Comparison of ENCODE assay signal across 13 cellular contexts in the genomic region with DNA sequence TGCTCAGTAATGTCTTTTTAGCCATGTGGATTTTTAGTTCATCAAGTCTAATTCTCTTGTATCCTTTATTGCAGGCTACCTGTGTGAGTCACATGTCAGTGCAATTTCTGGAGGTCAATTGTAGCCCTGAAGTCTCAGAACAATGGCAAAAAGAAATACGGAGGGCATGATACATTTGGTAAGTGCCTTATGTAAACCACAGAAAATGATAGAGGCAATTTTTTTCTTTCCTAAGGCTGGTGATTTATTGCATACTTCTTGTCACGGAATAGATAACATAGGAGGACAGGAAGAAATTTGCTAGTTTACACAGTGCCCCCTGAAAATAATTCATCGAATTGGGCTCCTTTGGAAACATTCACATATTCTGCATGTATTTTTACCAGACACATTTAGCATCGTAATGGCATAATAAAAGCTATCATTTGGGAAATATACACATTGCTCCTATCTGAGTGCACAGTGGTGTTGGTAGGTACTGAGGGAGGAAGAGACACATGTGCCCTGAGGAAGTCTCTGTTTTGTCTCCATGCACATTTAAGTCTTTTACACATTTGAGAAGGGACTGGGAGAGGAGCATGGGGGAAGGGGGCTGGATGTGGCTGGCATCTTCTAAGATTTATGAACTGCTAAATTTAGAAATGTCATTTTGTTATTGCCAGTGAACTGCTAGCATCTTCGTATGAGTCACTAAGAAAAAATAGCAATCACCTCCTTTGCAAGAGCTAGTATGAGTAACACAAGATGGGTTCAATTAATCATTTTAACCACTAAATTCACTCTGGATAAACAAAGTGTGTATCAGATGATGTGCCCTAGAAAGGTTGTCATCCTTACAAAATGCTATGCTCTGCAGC.
A peak's percentile ranks its signal among the peaks of the same experiment; 100 is the strongest.
DNase-seq lines count a peak whose midpoint lies in the region; ATAC-seq, FAIRE-seq and TF ChIP-seq lines count a peak whose summit lies in the region.
"Had no signal": no experiment of that assay in that cellular context is flagged by ENCODE, and none has a peak within 500 bp of the region (broad histone marks: within the 10 kb centered on the region; RNA-seq: fewer than 3 reads in every experiment).

No MANE protein-coding gene starts in this region.

- H3K27me3 ChIP-seq in neuronal stem cell (ENCODE audit: control insufficient read depth in 3 of 3, insufficient read depth in 3 of 3, low read depth in 1 of 3, low read length in 3 of 3): no peaks in the 10 kb centered on the region
- no peaks in the 10 kb centered on the region for H3K27me3 ChIP-seq in CD4-positive, alpha-beta memory T cell (ENCODE audit: insufficient read depth, low read length)
- H3K27me3 ChIP-seq: cardiac muscle cell had no signal

- no peak overlapping the region for H3K4me3 Mint-ChIP-seq in CD4-positive, alpha-beta memory T cell
- H3K4me3 Mint-ChIP-seq: CD8-positive, alpha-beta T cell had no signal

- H3K23ac ChIP-seq in neuronal stem cell (ENCODE audit: low read depth, low read length, poor library complexity): no peak overlapping the region

- no peak overlapping the region for H3K4ac ChIP-seq in neuronal stem cell (ENCODE audit: low read length)

- CTCF ChIA-PET in OCI-LY7 (lab: Charles Lee; ENCODE audit: unreplicated experiment): no interaction called here
- CTCF ChIA-PET in CD4-positive, alpha-beta memory T cell (lab: Charles Lee; ENCODE audit: partially characterized antibody): no interaction called here

- no peaks in the 10 kb centered on the region for H3K36me3 ChIP-seq in OCI-LY7 (ENCODE audit: insufficient read depth, low read length)
- H3K36me3 ChIP-seq in neuronal stem cell (replicated peaks in 1 of 2; ENCODE audit: control insufficient read depth in 2 of 2, insufficient read depth in 2 of 2, low read length in 2 of 2): no peaks in the 10 kb centered on the region
- H3K36me3 ChIP-seq in CD4-positive, alpha-beta memory T cell (ENCODE audit: insufficient read depth, low read length): no peaks in the 10 kb centered on the region
- H3K36me3 ChIP-seq: cardiac muscle cell had no signal

- H3K9me3 ChIP-seq in OCI-LY7 (ENCODE audit: low read length) (no peaks in the 10 kb centered on the region), neuronal stem cell (replicated peaks in 1 of 2; ENCODE audit: control insufficient read depth in 2 of 2, insufficient read depth in 1 of 2, low read depth in 1 of 2, low read length in 2 of 2) (no peaks in the 10 kb centered on the region)
- H3K9me3 ChIP-seq in CD4-positive, alpha-beta memory T cell (ENCODE audit: control insufficient read depth in 1 of 2, low read length in 2 of 2): peaks cover 0 to 6% of the 10 kb centered on the region in 2 donors

- no CpG with 5 or more reads among the region's 5 CpGs for WGBS in neuronal stem cell (ENCODE audit: extremely low coverage in 2 of 2, insufficient read length in 2 of 2, insufficient replicate concordance in 1 of 2), 2 donors

- no peak for ATAC-seq in GM21515 (IDR thresholded peaks at IDR 0.05; ENCODE audit: unreplicated experiment)
- ATAC-seq: CD8-positive, alpha-beta T cell; HepG2 had no signal

- no peak overlapping the region for H4K8ac ChIP-seq in neuronal stem cell (ENCODE audit: low read depth, low read length)

- no peak overlapping the region for H3K27ac Mint-ChIP-seq in CD4-positive, alpha-beta memory T cell
- H3K27ac Mint-ChIP-seq: CD8-positive, alpha-beta T cell had no signal

- H2BK120ac ChIP-seq in neuronal stem cell (ENCODE audit: low read depth, low read length): no peak overlapping the region

- no peaks in the 10 kb centered on the region for H3K79me2 ChIP-seq in OCI-LY7 (ENCODE audit: insufficient read depth, low read depth, low read length)

- H3K27ac ChIP-seq in OCI-LY7 (ENCODE audit: low read depth, low read length, poor library complexity, severe bottlenecking) (peak overlapping the region; percentile 13), neuronal stem cell (replicated peaks; ENCODE audit: low read length) (no peak overlapping the region)
- H3K27ac ChIP-seq in CD4-positive, alpha-beta memory T cell (ENCODE audit: low read depth, low read length): no peak overlapping the region
- H3K27ac ChIP-seq: cardiac muscle cell had no signal

- H2BK12ac ChIP-seq in neuronal stem cell (ENCODE audit: low read length): no peak overlapping the region

- no peak overlapping the region for H3K9ac ChIP-seq in neuronal stem cell (ENCODE audit: low read depth, low read length, poor library complexity)

- H2AK5ac ChIP-seq in neuronal stem cell (ENCODE audit: low read depth, low read length): no peak overlapping the region

- no peak overlapping the region for H2BK15ac ChIP-seq in neuronal stem cell (ENCODE audit: low read length)

- H3K4me1 ChIP-seq in OCI-LY7 (ENCODE audit: insufficient read depth, low read length, poor library complexity, severe bottlenecking): peaks cover 29% of the 10 kb centered on the region
- no peaks in the 10 kb centered on the region for H3K4me1 ChIP-seq in neuronal stem cell (ENCODE audit: control insufficient read depth in 2 of 2, insufficient read depth in 1 of 2, low read depth in 1 of 2, low read length in 2 of 2)
- H3K4me1 ChIP-seq in CD4-positive, alpha-beta memory T cell (ENCODE audit: insufficient read depth, low read length): no peaks in the 10 kb centered on the region

- H3K9me2 ChIP-seq in OCI-LY7 (ENCODE audit: insufficient read depth, low read length): no peaks in the 10 kb centered on the region

- peak; percentile 92 for FAIRE-seq in H54 (lab: Jason Lieb, UNC)
- FAIRE-seq: HepG2 had no signal

- H4K91ac ChIP-seq in neuronal stem cell (ENCODE audit: low read depth, low read length, poor library complexity): no peak overlapping the region

- BruUV-seq in OCI-LY7 (replicated peaks; lab: Mats Ljungman, UMichigan): no TSS peak

- H3K79me1 ChIP-seq in neuronal stem cell (ENCODE audit: low read depth, low read length): no peaks in the 10 kb centered on the region

- H3K4me3 ChIP-seq in OCI-LY7 (ENCODE audit: low read depth, low read length, poor library complexity, severe bottlenecking) (peak overlapping the region; percentile 28), fibroblast of pulmonary artery (replicated peaks; ENCODE audit: low read depth, low read length) (no peak overlapping the region), neuronal stem cell (ENCODE audit: low read length in 2 of 2) (no peak overlapping the region)
- H3K4me3 ChIP-seq in CD4-positive, alpha-beta memory T cell (ENCODE audit: low read length in 2 of 2): no peak overlapping the region
- H3K4me3 ChIP-seq: cardiac muscle cell had no signal

- no peak overlapping the region for H3K14ac ChIP-seq in neuronal stem cell (ENCODE audit: low read length)

- H2AFZ ChIP-seq in OCI-LY7 (ENCODE audit: low read length) (peak overlapping the region; percentile 94), neuronal stem cell (ENCODE audit: low read length) (no peak overlapping the region)

- H2BK5ac ChIP-seq in neuronal stem cell (ENCODE audit: low read length): no peak overlapping the region

- peak; percentile 93 for DNase-seq in A172 (ENCODE audit: low spot score)
- DNase-seq in H54 (ENCODE audit: insufficient read length, low spot score): peak; percentile 6
- DNase-seq in OCI-LY7 (ENCODE audit: low spot score): peak; percentile 12
- DNase-seq in fibroblast of pulmonary artery (ENCODE audit: low read depth): peak; percentile 4
- no peak for DNase-seq in NCI-H2171 (lab: John Stamatoyannopoulos, UW)
- DNase-seq in neuronal stem cell (ENCODE audit: low spot score): no peak
- DNase-seq in CD4-positive, alpha-beta memory T cell: no peak
- DNase-seq: activated CD8-positive, alpha-beta memory T cell treated with anti-CD3 and anti-CD28 coated beads for 24 hours; CD8-positive, alpha-beta T cell; SIG-M5 had no signal

- H3K9me3 Mint-ChIP-seq in CD4-positive, alpha-beta memory T cell: peaks cover 0 to 3% (median 1%) of the 10 kb centered on the region in 8 donors

- H3K4me2 ChIP-seq in OCI-LY7 (ENCODE audit: low read length): peak overlapping the region; percentile 57
- H3K4me2 ChIP-seq in neuronal stem cell (ENCODE audit: insufficient read depth, low read length, poor library complexity, severe bottlenecking): no peak overlapping the region

- POLR2A ChIA-PET in OCI-LY7 (lab: Charles Lee): interaction anchor here (0.7 kb wide), 1 partner anchor 1694 kb away, joined by 3 read pairs; no protein-coding TSS in a partner anchor
- POLR2A ChIA-PET in CD4-positive, alpha-beta memory T cell (lab: Charles Lee; ENCODE audit: partially characterized antibody): no interaction called here

- no peaks in the 10 kb centered on the region for H3K36me3 Mint-ChIP-seq in CD4-positive, alpha-beta memory T cell
- H3K36me3 Mint-ChIP-seq: CD8-positive, alpha-beta T cell had no signal

- no peaks in the 10 kb centered on the region for H3K27me3 Mint-ChIP-seq in CD4-positive, alpha-beta memory T cell

- no peaks in the 10 kb centered on the region for H3K4me1 Mint-ChIP-seq in CD4-positive, alpha-beta memory T cell

- intact Hi-C loops in OCI-LY7 (cut with micrococcal nuclease; ENCODE audit: unreplicated experiment): no loop called here
- intact Hi-C loops in CD4-positive, alpha-beta memory T cell (cut with micrococcal nuclease): no loop called here

- TF ChIP-seq CTCF in OCI-LY7 (conservative IDR thresholded peaks at IDR 0.05; ENCODE audit: low read length) (no peak), fibroblast of pulmonary artery (IDR thresholded peaks at IDR 0.05; ENCODE audit: low read length, missing control alignments) (no peak)

- TF ChIP-seq POLR2A in H54 (IDR thresholded peaks at IDR 0.05; ENCODE audit: low read depth, low read length): no peak

- no peak overlapping the region for H3K18ac ChIP-seq in neuronal stem cell (ENCODE audit: low read length)

- H4K20me1 ChIP-seq in OCI-LY7 (ENCODE audit: insufficient read depth, low read length): no peaks in the 10 kb centered on the region

Comparison
In these comparisons a context has a peak if more than half of its experiments do, and no peak if none do; other contexts are left out.
1. DNase-seq: peak in A172 (single experiment), H54 (single experiment), OCI-LY7 (single experiment) and fibroblast of pulmonary artery (single experiment); none in NCI-H2171 (single experiment), neuronal stem cell (single experiment) and CD4-positive, alpha-beta memory T cell (0 of 5).